In genomic region chr7:80804581-80804980, GRCh38 we compare ENCODE assay signal across 22 cellular contexts.
DNase-seq lines count a peak whose midpoint lies in the region; ATAC-seq and TF ChIP-seq lines count a peak whose summit lies in the region.
"Had no signal": no experiment of that assay in that cellular context is flagged by ENCODE, and none has a peak within 500 bp of the region (broad histone marks: within the 10 kb centered on the region; RNA-seq: fewer than 3 reads in every experiment).

No MANE protein-coding gene starts in this region.

- peaks cover 69% of the 10 kb centered on the region for H3F3A ChIP-seq in GM23248 (ENCODE audit: insufficient read depth)

- H3K4me3 ChIP-seq in GM23248 (no peak overlapping the region), heart right ventricle (no peak overlapping the region)
- H3K4me3 ChIP-seq: MG63, SJCRH30 had no signal

- intact Hi-C loops in heart right ventricle (cut with DNase I): no loop called here

- DNase-seq in GM23248 (peak; percentile 41), RPMI7951 (ENCODE audit: low read depth) (peak; percentile 54), foreskin melanocyte (peak; percentile 82), heart right ventricle (no peak), NCI-H524 treated with DMSO at 0.1 percent for 48 hours (lab: John Stamatoyannopoulos, UW) (no peak)
- DNase-seq: Calu3; CD8-positive, alpha-beta T cell; DMS79 treated with DMSO at 0.1 percent for 48 hours; GF-D8; KG1; MG63; NCI-H1105 treated with DMSO at 0.1 percent for 48 hours; NCI-H146; NCI-H1930; NCI-H2107; NCI-H524; NCI-H774; SJCRH30 had no signal

- no peaks in the 10 kb centered on the region for H3K27me3 ChIP-seq in GM23248 (replicated peaks; ENCODE audit: insufficient read depth)
- no peaks in the 10 kb centered on the region for H3K27me3 ChIP-seq in heart right ventricle
- H3K27me3 ChIP-seq: MG63, SJCRH30 had no signal

- H3K4me2 ChIP-seq in GM23248 (ENCODE audit: unreplicated experiment): no peak overlapping the region

- no peak for ATAC-seq in HG03520 (IDR thresholded peaks at IDR 0.05; ENCODE audit: unreplicated experiment)
- ATAC-seq in heart right ventricle: no peak
- ATAC-seq in HG03139 (IDR thresholded peaks at IDR 0.05; ENCODE audit: unreplicated experiment): no peak
- ATAC-seq: CD8-positive, alpha-beta T cell; Right ventricle myocardium inferior had no signal

- H3K9me3 ChIP-seq in GM23248 (ENCODE audit: low read depth) (no peaks in the 10 kb centered on the region), heart right ventricle (peaks cover 0 to 2% (median 0%) of the 10 kb centered on the region in 11 donors)

- peaks cover 76% of the 10 kb centered on the region for H3K36me3 ChIP-seq in GM23248 (ENCODE audit: low read depth)
- peaks cover 0 to 12% (median 0%) of the 10 kb centered on the region in 9 donors for H3K36me3 ChIP-seq in heart right ventricle

- TF ChIP-seq CTCF in heart right ventricle (IDR thresholded peaks at IDR 0.05): no peak

- peaks cover 17% of the 10 kb centered on the region; the same call in 1 of the 2 replicates for H3K79me2 ChIP-seq in GM23248 (ENCODE audit: insufficient read depth)

- H2AFZ ChIP-seq in GM23248: no peak overlapping the region

- H3K4me1 ChIP-seq in GM23248 (ENCODE audit: insufficient read depth) (peaks cover 35% of the 10 kb centered on the region), heart right ventricle (peaks cover 0 to 10% (median 3%) of the 10 kb centered on the region in 9 donors)

- H4K20me1 ChIP-seq in GM23248 (ENCODE audit: insufficient read depth): no peaks in the 10 kb centered on the region

- H3K27ac ChIP-seq in GM23248 (no peak overlapping the region; the same call in 1 of the 2 replicates), heart right ventricle (no peak overlapping the region)
- H3K27ac ChIP-seq: C4-2B, SJCRH30 had no signal

- in situ Hi-C loops in GM23248 (cut with MboI): no loop called here

- 72 to 74% methylated on average over 4 of the region's 4 CpGs for WGBS in GM23248 (ENCODE audit: low coverage in 1 of 2, low lambda C conversion rate in 2 of 2, missing lambda C conversion rate in 2 of 2), 2 experiments
- 71 to 79% methylated on average over 4 of the region's 4 CpGs for WGBS in heart right ventricle, 2 donors

- no peaks in the 10 kb centered on the region for H3K9me2 ChIP-seq in GM23248 (ENCODE audit: insufficient read depth)

- H3K9ac ChIP-seq in GM23248: no peak overlapping the region

Comparison
In these comparisons a context has a peak if more than half of its experiments do, and no peak if none do; other contexts are left out.
1. DNase-seq: peak in GM23248 (single experiment), RPMI7951 (single experiment) and foreskin melanocyte (single experiment); none in heart right ventricle (0 of 2) and NCI-H524 treated with DMSO at 0.1 percent for 48 hours (single experiment).